19 cellular contexts compared by ENCODE assay signal in genomic region chr17:28468781-28469180, GRCh38. TPM values are rescaled to one million over a fixed set of nuclear protein-coding genes. Genes with fewer than 3 reads are reported as not detected.
DNase-seq lines count a peak whose midpoint lies in the region; ATAC-seq and FAIRE-seq lines count a peak whose summit lies in the region.
"Had no signal": no experiment of that assay in that cellular context is flagged by ENCODE, and none has a peak within 500 bp of the region (broad histone marks: within the 10 kb centered on the region; RNA-seq: fewer than 3 reads in every experiment).

No MANE protein-coding gene starts in this region.

- no peaks in the 10 kb centered on the region for H3K9me2 ChIP-seq in GM23248 (ENCODE audit: insufficient read depth)

- H3K9ac ChIP-seq in GM23248: no peak overlapping the region

- H3F3A ChIP-seq in GM23248 (ENCODE audit: insufficient read depth): peaks cover 8% of the 10 kb centered on the region; the same call in 1 of the 2 replicates

- H3K4me3 ChIP-seq in small intestine (ENCODE audit: low read depth in 1 of 2, low read length in 2 of 2) (no peak overlapping the region), GM23248 (no peak overlapping the region)
- H3K4me3 ChIP-seq: heart left ventricle, vagina had no signal

- H3K4me3 Mint-ChIP-seq in activated T-cell treated with anti-CD3 and anti-CD28 coated beads, Interleukin-2, amount 50 U/mL, for 72 hours: peak overlapping the region in 1 of 2 donors; percentile 30
- H3K4me3 Mint-ChIP-seq in activated T-cell treated with anti-CD3 and anti-CD28 coated beads, Interleukin-2, amount 50 U/mL, for 24 hours: no peak overlapping the region
- H3K4me3 Mint-ChIP-seq in stimulated activated naive B cell treated with anti-CD40 and anti-IgM and Interleukin-4, amounts not matched to agents 10 μg/mL and 1 μg/mL and 100 μg/mL, for 72 hours: no peak overlapping the region
- H3K4me3 Mint-ChIP-seq: activated CD4-positive, alpha-beta memory T cell treated with anti-CD3 and anti-CD28 coated beads, Interleukin-2, amount 10 ng/mL, durations not matched to agents 7 days and 5 days; naive thymus-derived CD4-positive, alpha-beta T cell had no signal

- H3K4me2 ChIP-seq in GM23248 (ENCODE audit: unreplicated experiment): no peak overlapping the region

- H3K27me3 Mint-ChIP-seq in activated T-cell treated with anti-CD3 and anti-CD28 coated beads, Interleukin-2, amount 50 U/mL, for 72 hours (ENCODE audit: low read depth): peaks cover 21% of the 10 kb centered on the region
- peaks cover 12% of the 10 kb centered on the region for H3K27me3 Mint-ChIP-seq in activated T-cell treated with anti-CD3 and anti-CD28 coated beads, Interleukin-2, amount 50 U/mL, for 24 hours
- peaks cover 21 to 34% of the 10 kb centered on the region in 2 donors for H3K27me3 Mint-ChIP-seq in stimulated activated naive B cell treated with anti-CD40 and anti-IgM and Interleukin-4, amounts not matched to agents 10 μg/mL and 1 μg/mL and 100 μg/mL, for 72 hours

- H3K36me3 ChIP-seq in small intestine (ENCODE audit: control insufficient read depth in 2 of 2, insufficient read depth in 2 of 2, low read length in 2 of 2) (no peaks in the 10 kb centered on the region), GM23248 (ENCODE audit: low read depth) (no peaks in the 10 kb centered on the region)
- H3K36me3 ChIP-seq: heart left ventricle, vagina had no signal

- no peaks in the 10 kb centered on the region for H4K20me1 ChIP-seq in GM23248 (ENCODE audit: insufficient read depth)

- H3K79me2 ChIP-seq in GM23248 (ENCODE audit: insufficient read depth): no peaks in the 10 kb centered on the region

- H3K9me3 ChIP-seq in small intestine (ENCODE audit: control insufficient read depth, low read depth): no peaks in the 10 kb centered on the region
- no peaks in the 10 kb centered on the region for H3K9me3 ChIP-seq in GM23248 (ENCODE audit: low read depth)
- H3K9me3 ChIP-seq: heart left ventricle, vagina had no signal

- FAIRE-seq in small intestine (lab: Jason Lieb, UNC): no peak

- no peak overlapping the region for H2AFZ ChIP-seq in GM23248

- peak; percentile 95 to 96 for ATAC-seq in activated T-cell treated with anti-CD3 and anti-CD28 coated beads, Interleukin-2, amount 50 U/mL, for 72 hours (replicated peaks in 1 of 2)
- ATAC-seq in GM19463 (IDR thresholded peaks at IDR 0.05; ENCODE audit: unreplicated experiment) (peak; percentile 62), HG03442 (IDR thresholded peaks at IDR 0.05; ENCODE audit: unreplicated experiment) (peak; percentile 52), HG03039 (IDR thresholded peaks at IDR 0.05; ENCODE audit: unreplicated experiment) (no peak)
- ATAC-seq in stimulated activated naive B cell treated with anti-CD40 and anti-IgM and Interleukin-4, amounts not matched to agents 10 μg/mL and 1 μg/mL and 100 μg/mL, for 72 hours (replicated peaks): peak; percentile 44 to 51
- ATAC-seq: heart left ventricle; naive thymus-derived CD4-positive, alpha-beta T cell had no signal

- H3K4me1 ChIP-seq in small intestine (ENCODE audit: control insufficient read depth in 2 of 2, insufficient read depth in 1 of 2, low read depth in 1 of 2, low read length in 1 of 2) (peaks cover 0 to 10% of the 10 kb centered on the region in 2 donors), GM23248 (ENCODE audit: insufficient read depth) (peaks cover 12% of the 10 kb centered on the region)
- H3K4me1 ChIP-seq: vagina had no signal

- H3K27me3 ChIP-seq in small intestine (ENCODE audit: control insufficient read depth in 2 of 2, insufficient read depth in 2 of 2, low read length in 2 of 2) (no peaks in the 10 kb centered on the region), GM23248 (replicated peaks; ENCODE audit: insufficient read depth) (peaks cover 43% of the 10 kb centered on the region)
- H3K27me3 ChIP-seq: vagina had no signal

- H3K4me1 Mint-ChIP-seq in activated T-cell treated with anti-CD3 and anti-CD28 coated beads, Interleukin-2, amount 50 U/mL, for 72 hours (ENCODE audit: low read depth): peaks cover 26% of the 10 kb centered on the region
- peaks cover 23% of the 10 kb centered on the region for H3K4me1 Mint-ChIP-seq in activated T-cell treated with anti-CD3 and anti-CD28 coated beads, Interleukin-2, amount 50 U/mL, for 24 hours (ENCODE audit: low read depth)
- peaks cover 0 to 8% of the 10 kb centered on the region in 2 donors for H3K4me1 Mint-ChIP-seq in stimulated activated naive B cell treated with anti-CD40 and anti-IgM and Interleukin-4, amounts not matched to agents 10 μg/mL and 1 μg/mL and 100 μg/mL, for 72 hours

- in situ Hi-C loops in GM23248 (cut with MboI): no loop called here

- no peak overlapping the region for H3K27ac ChIP-seq in small intestine (ENCODE audit: low read depth in 1 of 2, low read length in 1 of 2)
- H3K27ac ChIP-seq in GM23248: no peak overlapping the region
- H3K27ac ChIP-seq: heart left ventricle, vagina had no signal

- H3K36me3 Mint-ChIP-seq in activated T-cell treated with anti-CD3 and anti-CD28 coated beads, Interleukin-2, amount 50 U/mL, for 72 hours (ENCODE audit: insufficient read depth in 2 of 2): no peaks in the 10 kb centered on the region
- H3K36me3 Mint-ChIP-seq in activated T-cell treated with anti-CD3 and anti-CD28 coated beads, Interleukin-2, amount 50 U/mL, for 24 hours (ENCODE audit: low read depth): no peaks in the 10 kb centered on the region
- no peaks in the 10 kb centered on the region for H3K36me3 Mint-ChIP-seq in stimulated activated naive B cell treated with anti-CD40 and anti-IgM and Interleukin-4, amounts not matched to agents 10 μg/mL and 1 μg/mL and 100 μg/mL, for 72 hours
- H3K36me3 Mint-ChIP-seq: naive thymus-derived CD4-positive, alpha-beta T cell had no signal

- DNase-seq in activated T-cell treated with anti-CD3 and anti-CD28 coated beads, Interleukin-2, amount 50 U/mL, for 72 hours: peak in 1 of 2 donors; percentile 13
- no peak for DNase-seq in activated T-cell treated with anti-CD3 and anti-CD28 coated beads, Interleukin-2, amount 50 U/mL, for 24 hours
- no peak for DNase-seq in stimulated activated naive B cell treated with anti-CD40 and anti-IgM and Interleukin-4, amounts not matched to agents 10 μg/mL and 1 μg/mL and 100 μg/mL, for 72 hours
- no peak for DNase-seq in small intestine
- DNase-seq in GM23248: no peak
- DNase-seq: activated CD4-positive, alpha-beta memory T cell treated with anti-CD3 and anti-CD28 coated beads, Interleukin-2, amount 10 ng/mL, durations not matched to agents 7 days and 5 days; DND-41; erythroblast; heart left ventricle; naive thymus-derived CD4-positive, alpha-beta T cell; NCI-H1092 treated with DMSO at 0.1 percent for 48 hours; NCI-H446 treated with DMSO at 0.1 percent for 48 hours; stimulated activated CD4-positive, alpha-beta T cell treated with anti-CD3 and anti-CD28 coated beads, Interleukin-4, amount 100 ng/mL, for 24 hours; stimulated activated naive CD4-positive, alpha-beta T cell had no signal

- no peaks in the 10 kb centered on the region for H3K9me3 Mint-ChIP-seq in activated T-cell treated with anti-CD3 and anti-CD28 coated beads, Interleukin-2, amount 50 U/mL, for 72 hours
- no peaks in the 10 kb centered on the region for H3K9me3 Mint-ChIP-seq in activated T-cell treated with anti-CD3 and anti-CD28 coated beads, Interleukin-2, amount 50 U/mL, for 24 hours
- H3K9me3 Mint-ChIP-seq in stimulated activated naive B cell treated with anti-CD40 and anti-IgM and Interleukin-4, amounts not matched to agents 10 μg/mL and 1 μg/mL and 100 μg/mL, for 72 hours: no peaks in the 10 kb centered on the region
- H3K9me3 Mint-ChIP-seq: activated CD4-positive, alpha-beta memory T cell treated with anti-CD3 and anti-CD28 coated beads, Interleukin-2, amount 10 ng/mL, durations not matched to agents 7 days and 5 days; naive thymus-derived CD4-positive, alpha-beta T cell had no signal

- peak overlapping the region; percentile 64 for H3K27ac Mint-ChIP-seq in activated T-cell treated with anti-CD3 and anti-CD28 coated beads, Interleukin-2, amount 50 U/mL, for 72 hours
- no peak overlapping the region for H3K27ac Mint-ChIP-seq in activated T-cell treated with anti-CD3 and anti-CD28 coated beads, Interleukin-2, amount 50 U/mL, for 24 hours
- H3K27ac Mint-ChIP-seq in stimulated activated naive B cell treated with anti-CD40 and anti-IgM and Interleukin-4, amounts not matched to agents 10 μg/mL and 1 μg/mL and 100 μg/mL, for 72 hours: no peak overlapping the region
- H3K27ac Mint-ChIP-seq: activated CD4-positive, alpha-beta memory T cell treated with anti-CD3 and anti-CD28 coated beads, Interleukin-2, amount 10 ng/mL, durations not matched to agents 7 days and 5 days had no signal

RNA-seq across cellular contexts. Expression of gene SLC13A2, which starts 4.7 kb away (rescaled TPM):
- not detected for total RNA-seq in activated T-cell treated with anti-CD3 and anti-CD28 coated beads, Interleukin-2, amount 50 U/mL, for 72 hours
- polyA plus RNA-seq in small intestine: 100 to 1,000 TPM; 148 to 320 (median 274) TPM
- total RNA-seq in GM23248 (2014; rRNA removed; shearing (Covaris generic)): not detected in 2 replicates
- not detected in 2 replicates for polyA plus RNA-seq in GM23248 (2016; fragmentation: Nextera tagmentation; extraction: Ambion mirVana)
- total RNA-seq: activated CD4-positive, alpha-beta memory T cell treated with anti-CD3 and anti-CD28 coated beads, Interleukin-2, amount 10 ng/mL, durations not matched to agents 7 days and 5 days; heart left ventricle; naive thymus-derived CD4-positive, alpha-beta T cell; T-helper 2 cell treated with Interferon-gamma antibody and Interleukin-4, amounts not matched to agents 100 ng/mL and 5 ng/mL, for 36 hours; vagina had no signal
- polyA plus RNA-seq: naive thymus-derived CD4-positive, alpha-beta T cell had no signal

RNA-seq across cellular contexts. Expression of gene FOXN1, which starts 37.4 kb away (rescaled TPM):
- total RNA-seq in activated T-cell treated with anti-CD3 and anti-CD28 coated beads, Interleukin-2, amount 50 U/mL, for 72 hours: not detected
- not detected for polyA plus RNA-seq in small intestine
- not detected in 2 replicates for total RNA-seq in GM23248 (2014; rRNA removed; shearing (Covaris generic))
- polyA plus RNA-seq in GM23248 (2016; fragmentation: Nextera tagmentation; extraction: Ambion mirVana): not detected in 2 replicates
- total RNA-seq: activated CD4-positive, alpha-beta memory T cell treated with anti-CD3 and anti-CD28 coated beads, Interleukin-2, amount 10 ng/mL, durations not matched to agents 7 days and 5 days; heart left ventricle; naive thymus-derived CD4-positive, alpha-beta T cell; T-helper 2 cell treated with Interferon-gamma antibody and Interleukin-4, amounts not matched to agents 100 ng/mL and 5 ng/mL, for 36 hours had no signal
- polyA plus RNA-seq: heart left ventricle; naive thymus-derived CD4-positive, alpha-beta T cell had no signal
